ENCODE assay signal across 1 cellular context in the genomic region with DNA sequence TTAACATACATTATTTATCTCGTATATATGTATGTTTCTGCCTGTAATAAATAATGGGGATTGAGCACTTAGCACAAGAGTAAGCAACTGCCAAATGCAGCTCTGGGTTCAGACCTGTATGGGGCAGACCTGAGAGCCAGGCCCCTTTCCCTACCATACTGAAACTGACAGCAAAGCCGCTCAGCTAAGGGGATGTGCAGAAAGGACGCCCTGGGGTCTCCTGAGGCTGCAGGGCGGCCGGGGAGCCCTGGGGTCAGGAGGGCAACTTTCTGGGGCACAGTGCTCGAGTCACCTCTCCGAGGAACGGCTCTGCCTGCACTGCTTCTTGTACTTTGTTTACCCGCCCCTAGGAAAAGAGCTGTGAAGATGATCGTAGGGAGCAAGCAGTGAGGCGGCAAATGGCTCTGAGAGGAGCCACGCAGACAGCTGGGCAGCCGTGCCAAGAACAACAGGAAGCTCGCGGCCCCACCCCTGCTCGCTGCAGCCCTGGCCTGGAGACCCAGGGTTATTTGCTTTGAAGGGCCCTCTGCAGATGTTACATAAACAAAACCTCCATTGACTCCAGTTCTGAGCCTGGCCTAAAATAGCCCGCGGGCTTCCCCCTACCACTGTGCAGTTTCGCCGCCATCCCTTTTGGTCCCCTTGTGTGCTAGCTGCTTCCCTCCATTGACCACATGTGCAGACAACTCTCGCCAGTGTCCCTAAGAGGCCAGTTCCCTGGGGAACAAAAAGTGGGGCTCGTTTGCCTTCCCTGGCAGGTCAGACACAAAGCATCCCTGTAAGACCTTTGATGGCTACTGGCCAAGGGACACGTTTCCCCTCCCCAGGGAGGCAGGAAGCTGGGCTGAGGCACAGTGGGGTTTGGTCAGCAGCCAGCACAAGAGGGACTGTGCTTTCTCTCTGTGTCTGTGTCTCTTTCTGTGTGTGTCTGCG.
TF ChIP-seq lines count a peak whose summit lies in the region.

No MANE protein-coding gene starts in this region.

TF ChIP-seq in GM12878, 131 proteins besides CTCF, POLR2A, EP300 and RAD21 (continued from another document):
- TF ChIP-seq YY1 (IDR thresholded peaks at IDR 0.05; ENCODE audit: low read depth, low read length): peak; percentile 87
- TF ChIP-seq CREM (IDR thresholded peaks at IDR 0.05; ENCODE audit: low read depth): peak; percentile 72
- peak; percentile 100 for TF ChIP-seq MEF2B (IDR thresholded peaks at IDR 0.05; ENCODE audit: partially characterized antibody, poor library complexity, severe bottlenecking)
- TF ChIP-seq USF2 (IDR thresholded peaks at IDR 0.05; ENCODE audit: borderline replicate concordance, low read depth, low read length): no peak
- TF ChIP-seq ZSCAN29 (IDR thresholded peaks at IDR 0.05): peak; percentile 33; the same call in 1 of the 2 replicates
- TF ChIP-seq IRF4 (IDR thresholded peaks at IDR 0.05; ENCODE audit: low read depth, low read length): peak; percentile 62; the same call in 1 of the 2 replicates
- TF ChIP-seq POLR2AphosphoS2 (IDR thresholded peaks at IDR 0.05; ENCODE audit: low read depth, low read length): 0 out of 2 replicates have a peak, but pooled peaks have one; percentile 39
- TF ChIP-seq POLR2AphosphoS5 (IDR thresholded peaks at IDR 0.05; ENCODE audit: low read length): peak; percentile 62; the same call in 1 of the 2 replicates
- TF ChIP-seq HDAC6 (IDR thresholded peaks at IDR 0.05; ENCODE audit: unreplicated experiment): no peak
- peak; percentile 17; the same call in 1 of the 2 replicates for TF ChIP-seq SMC3 (IDR thresholded peaks at IDR 0.05; ENCODE audit: borderline replicate concordance, low read length)
- TF ChIP-seq HDGF (IDR thresholded peaks at IDR 0.05): peak; percentile 76; the same call in 1 of the 2 replicates
- TF ChIP-seq ETV6 (conservative IDR thresholded peaks at IDR 0.05 in 1 of 2, IDR thresholded peaks at IDR 0.05 in 1 of 2; ENCODE audit: borderline replicate concordance in 1 of 2, low read depth in 1 of 2): peak in 1 of 2 experiments; percentile 61; a peak in 1 of 4 replicates
- TF ChIP-seq KLF5 (IDR thresholded peaks at IDR 0.05; ENCODE audit: partially characterized antibody): peak; percentile 73
- no peak for TF ChIP-seq EZH2 (IDR thresholded peaks at IDR 0.05; ENCODE audit: borderline replicate concordance, control insufficient read depth, low read depth, low read length)
- TF ChIP-seq PML (IDR thresholded peaks at IDR 0.05; ENCODE audit: low read length): 0 out of 2 replicates have a peak, but pooled peaks have one; percentile 53
- no peak for TF ChIP-seq MYC (IDR thresholded peaks at IDR 0.05; ENCODE audit: insufficient read depth, insufficient read length, insufficient replicate concordance, low read length, severe bottlenecking)
- no peak for TF ChIP-seq RAD51 (IDR thresholded peaks at IDR 0.05)
- peak; percentile 58 for TF ChIP-seq ATF7 (IDR thresholded peaks at IDR 0.05; ENCODE audit: low read depth)
TF ChIP-seq in GM12878: peak in this region for 62.
